In the genomic region with DNA sequence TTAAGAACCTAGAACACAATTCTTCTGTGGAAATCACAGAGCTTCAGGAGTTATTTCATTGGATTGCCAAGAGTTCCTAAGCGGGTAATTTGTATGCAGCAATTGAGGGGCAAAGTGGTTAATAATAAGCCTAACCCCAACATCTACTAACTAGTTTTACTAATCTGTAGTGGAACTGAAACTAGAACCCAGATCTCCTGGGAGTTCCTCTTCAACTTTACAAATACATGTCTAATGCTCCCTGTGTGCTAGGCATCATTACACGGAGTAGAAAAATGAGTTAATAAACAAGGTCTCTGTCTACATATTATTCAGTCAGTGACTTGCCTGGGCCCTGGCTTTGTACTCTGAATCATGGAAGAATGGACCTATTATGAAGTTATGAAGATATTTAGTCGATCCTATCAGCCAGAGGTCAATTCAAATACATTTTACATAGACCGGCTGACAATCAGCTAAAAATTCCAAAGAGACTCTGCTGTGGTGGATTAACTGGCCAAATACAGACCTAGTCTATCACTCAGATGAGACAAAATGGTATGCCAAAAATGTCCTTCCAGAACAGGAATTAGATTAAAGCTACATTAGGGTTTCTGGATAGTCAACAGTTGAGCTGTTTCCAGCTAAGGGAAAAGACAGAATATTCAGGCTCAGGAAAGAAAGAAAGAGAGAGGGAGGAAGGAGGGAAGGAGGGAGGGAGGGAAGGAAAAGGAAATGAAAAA, we compare ENCODE assay signal across 15 cellular contexts.
A peak's percentile ranks its signal among the peaks of the same experiment; 100 is the strongest.
DNase-seq lines count a peak whose midpoint lies in the region; ATAC-seq and TF ChIP-seq lines count a peak whose summit lies in the region.
"Had no signal": no experiment of that assay in that cellular context is flagged by ENCODE, and none has a peak within 500 bp of the region (broad histone marks: within the 10 kb centered on the region; RNA-seq: fewer than 3 reads in every experiment).

No MANE protein-coding gene starts in this region.

- DNase-seq in AG10803 (ENCODE audit: low read depth) (peak; percentile 4), NCI-H187 treated with DMSO at 0.1 percent for 48 hours (lab: John Stamatoyannopoulos, UW) (no peak), SIG-M5 treated with dmso at 0.1 percent for 504 hours (lab: John Stamatoyannopoulos, UW; ENCODE audit: unreplicated experiment) (no peak), kidney glomerular epithelial cell (lab: John Stamatoyannopoulos, UW) (no peak), SHP77 treated with DMSO at 0.1 percent for 48 hours (lab: John Stamatoyannopoulos, UW) (no peak)
- DNase-seq: activated CD4-positive, alpha-beta T cell treated with anti-CD3 and anti-CD28 coated beads, Interleukin-2, amount 10 ng/mL, durations not matched to agents 7 days and 5 days; CD8-positive, alpha-beta memory T cell; immature natural killer cell; mucosa of descending colon; NCI-H1417; NCI-H510A had no signal

- ATAC-seq in GM19397 (IDR thresholded peaks at IDR 0.05; ENCODE audit: unreplicated experiment) (peak; percentile 78), HG02884 (IDR thresholded peaks at IDR 0.05; ENCODE audit: unreplicated experiment) (peak; percentile 65), HG03571 (IDR thresholded peaks at IDR 0.05; ENCODE audit: unreplicated experiment) (peak; percentile 93)
- ATAC-seq: mucosa of descending colon had no signal

- no peak overlapping the region for H3K4me3 ChIP-seq in AG10803 (ENCODE audit: low read length)
- H3K4me3 ChIP-seq: mucosa of descending colon, tibial nerve had no signal

- no peak for TF ChIP-seq CTCF in AG10803 (conservative IDR thresholded peaks at IDR 0.05; ENCODE audit: low read length)
